In genomic region chr22:45516923-45517675, GRCh38 we compare ENCODE assay signal across 1 cellular context.
TF ChIP-seq lines count a peak whose summit lies in the region.

No MANE protein-coding gene starts in this region.

TF ChIP-seq in IMR-90, 13 proteins besides CTCF, POLR2A, EP300 and RAD21 (continued from another document):
- TF ChIP-seq FOS (IDR thresholded peaks at IDR 0.05; ENCODE audit: low read depth, low read length) (no peak), CHD1 (IDR thresholded peaks at IDR 0.05; ENCODE audit: low read depth, low read length) (no peak), ELK1 (IDR thresholded peaks at IDR 0.05; ENCODE audit: borderline replicate concordance, low read depth, low read length) (no peak), RFX5 (IDR thresholded peaks at IDR 0.05; ENCODE audit: low read depth, low read length) (no peak)
